Comparison of ENCODE assay signal across 25 cellular contexts in genomic region chr18:74257083-74257482, GRCh38. TPM values are rescaled to one million over a fixed set of nuclear protein-coding genes. Genes with fewer than 3 reads are reported as not detected.
DNase-seq lines count a peak whose midpoint lies in the region; ATAC-seq and TF ChIP-seq lines count a peak whose summit lies in the region.
"Had no signal": no experiment of that assay in that cellular context is flagged by ENCODE, and none has a peak within 500 bp of the region (broad histone marks: within the 10 kb centered on the region; RNA-seq: fewer than 3 reads in every experiment).

No MANE protein-coding gene starts in this region.

- H3K4me3 ChIP-seq in SK-N-SH (ENCODE audit: low read depth in 2 of 2, low read length in 1 of 2) (no peak overlapping the region), right atrium auricular region (no peak overlapping the region), subcutaneous abdominal adipose tissue (ENCODE audit: low read depth in 1 of 5, low read length in 5 of 5) (no peak overlapping the region)

- H3K27ac ChIP-seq in SK-N-SH (ENCODE audit: low read depth in 2 of 2, low read length in 1 of 2) (peak overlapping the region in 1 of 2 experiments; percentile 99; a peak in 2 of 4 replicates), right atrium auricular region (peak overlapping the region; percentile 40 to 59), subcutaneous abdominal adipose tissue (ENCODE audit: low read depth, low read length) (peak overlapping the region; percentile 40)
- H3K27ac ChIP-seq: HL-60 had no signal

- CTCF ChIA-PET in SK-N-SH (lab: Yijun Ruan, JAX), result interaction anchor here (1.0 to 1.5 kb wide), 2 partner anchors 18 to 85 kb away, joined by 4 to 5 read pairs; no protein-coding TSS in a partner anchor
- CTCF ChIA-PET in activated CD4-positive, alpha-beta memory T cell treated with anti-CD3 and anti-CD28 coated beads for 36 hours (lab: Charles Lee), result no interaction called here

- no peaks in the 10 kb centered on the region for H3K27me3 Mint-ChIP-seq in endothelial cell (ENCODE audit: unreplicated experiment)
- no peaks in the 10 kb centered on the region for H3K27me3 Mint-ChIP-seq in activated CD4-positive, alpha-beta memory T cell treated with anti-CD3 and anti-CD28 coated beads for 36 hours

- no peak overlapping the region for H3K4me2 ChIP-seq in SK-N-SH

- peaks cover 47% of the 10 kb centered on the region for H3K4me1 Mint-ChIP-seq in endothelial cell (ENCODE audit: unreplicated experiment)
- H3K4me1 Mint-ChIP-seq in activated CD4-positive, alpha-beta memory T cell treated with anti-CD3 and anti-CD28 coated beads for 36 hours (ENCODE audit: low read depth), result peaks cover 2% of the 10 kb centered on the region

- TF ChIP-seq CTCF in SK-N-SH (IDR thresholded peaks at IDR 0.05) (no peak), endothelial cell (IDR thresholded peaks at IDR 0.05; ENCODE audit: unreplicated experiment) (no peak), right atrium auricular region (IDR thresholded peaks at IDR 0.05) (no peak)

- H3K9me3 ChIP-seq in SK-N-SH, result no peaks in the 10 kb centered on the region
- no peaks in the 10 kb centered on the region for H3K9me3 ChIP-seq in right atrium auricular region
- no peaks in the 10 kb centered on the region for H3K9me3 ChIP-seq in subcutaneous abdominal adipose tissue (ENCODE audit: control insufficient read depth in 5 of 5, low read length in 5 of 5)

- no peak for TF ChIP-seq RAD21 in SK-N-SH (IDR thresholded peaks at IDR 0.05; ENCODE audit: low read length)

- H3K36me3 ChIP-seq in SK-N-SH (replicated peaks in 1 of 2; ENCODE audit: control insufficient read depth in 1 of 2, insufficient read depth in 2 of 2, low read length in 1 of 2) (no peaks in the 10 kb centered on the region), right atrium auricular region (peaks cover 13% of the 10 kb centered on the region), subcutaneous abdominal adipose tissue (ENCODE audit: control insufficient read depth in 5 of 5, insufficient read depth in 5 of 5, low read length in 5 of 5) (peaks cover 20 to 50% (median 29%) of the 10 kb centered on the region in 5 donors)

- no peaks in the 10 kb centered on the region for H3K9me2 ChIP-seq in SK-N-SH

- H3K9me3 Mint-ChIP-seq in endothelial cell (ENCODE audit: unreplicated experiment), result no peaks in the 10 kb centered on the region
- no peaks in the 10 kb centered on the region for H3K9me3 Mint-ChIP-seq in activated CD4-positive, alpha-beta memory T cell treated with anti-CD3 and anti-CD28 coated beads for 36 hours
- H3K9me3 Mint-ChIP-seq: HFFc6 had no signal

- 82% methylated on average over 7 of the region's 7 CpGs for WGBS in SK-N-SH (ENCODE audit: low lambda C conversion rate)

- TF ChIP-seq EP300 in SK-N-SH (IDR thresholded peaks at IDR 0.05; ENCODE audit: borderline replicate concordance in 1 of 2, low read depth in 1 of 2, low read length in 1 of 2), result no peak

- peak overlapping the region; percentile 67 for H3K27ac Mint-ChIP-seq in endothelial cell (ENCODE audit: unreplicated experiment)
- H3K27ac Mint-ChIP-seq in activated CD4-positive, alpha-beta memory T cell treated with anti-CD3 and anti-CD28 coated beads for 36 hours, result no peak overlapping the region

- no peaks in the 10 kb centered on the region for H4K20me1 ChIP-seq in SK-N-SH (ENCODE audit: insufficient read depth)

- POLR2A ChIA-PET in SK-N-SH (lab: Yijun Ruan, JAX), result no interaction called here
- POLR2A ChIA-PET in activated CD4-positive, alpha-beta memory T cell treated with anti-CD3 and anti-CD28 coated beads for 36 hours (lab: Charles Lee), result no interaction called here

- intact Hi-C loops in activated CD4-positive, alpha-beta memory T cell treated with anti-CD3 and anti-CD28 coated beads for 36 hours (cut with micrococcal nuclease), result no loop called here

- H3K9ac ChIP-seq in SK-N-SH, result no peak overlapping the region
- no peak overlapping the region for H3K9ac ChIP-seq in subcutaneous abdominal adipose tissue (ENCODE audit: low read length in 5 of 5)

- peaks cover 13% of the 10 kb centered on the region for H3K36me3 Mint-ChIP-seq in endothelial cell (ENCODE audit: low read depth, unreplicated experiment)
- H3K36me3 Mint-ChIP-seq in activated CD4-positive, alpha-beta memory T cell treated with anti-CD3 and anti-CD28 coated beads for 36 hours, result peaks cover 14% of the 10 kb centered on the region

- no peaks in the 10 kb centered on the region for H3F3A ChIP-seq in SK-N-SH (replicated peaks; ENCODE audit: insufficient read depth)

- no peak overlapping the region for H2AFZ ChIP-seq in SK-N-SH (ENCODE audit: low read depth)

- no peaks in the 10 kb centered on the region for H3K79me2 ChIP-seq in SK-N-SH (ENCODE audit: insufficient read depth)

- no peak for DNase-seq in SK-N-SH
- DNase-seq in endothelial cell (ENCODE audit: low spot score), result no peak
- no peak for DNase-seq in right atrium auricular region (ENCODE audit: low spot score)
- no peak for DNase-seq in NCI-H187 treated with DMSO at 0.1 percent for 48 hours (lab: John Stamatoyannopoulos, UW)
- DNase-seq in activated CD4-positive, alpha-beta memory T cell treated with anti-CD3 and anti-CD28 coated beads for 36 hours, result no peak
- DNase-seq: 8988T, DND-41, H7, HFFc6, IMR-90, Karpas-422, NCI-H1092, NCI-H1694, NCI-H2227 treated with DMSO at 0.1 percent for 48 hours, NCI-H510A treated with DMSO at 0.1 percent for 48 hours, NCI-H82, RPMI8226 had no signal

- no peak for ATAC-seq in SK-N-SH treated with all-trans-retinoic acid at 6 μM for 48 hours
- no peak for ATAC-seq in GM18519 (IDR thresholded peaks at IDR 0.05; ENCODE audit: low FRiP score, unreplicated experiment)

- H3K4me1 ChIP-seq in SK-N-SH (ENCODE audit: control insufficient read depth in 1 of 2, insufficient read depth in 2 of 2, low read depth in 1 of 2, low read length in 1 of 2), result peaks cover under 1 to 23% of the 10 kb centered on the region in 2 experiments; a peak in 2 of 4 replicates
- H3K4me1 ChIP-seq in right atrium auricular region, result peaks cover 0 to 34% of the 10 kb centered on the region in 2 donors
- peaks cover 0 to 26% (median 18%) of the 10 kb centered on the region in 5 donors for H3K4me1 ChIP-seq in subcutaneous abdominal adipose tissue (ENCODE audit: control insufficient read depth in 5 of 5, insufficient read depth in 5 of 5, low read length in 5 of 5)

- H3K27me3 ChIP-seq in SK-N-SH (ENCODE audit: insufficient read depth) (no peaks in the 10 kb centered on the region), right atrium auricular region (no peaks in the 10 kb centered on the region), subcutaneous abdominal adipose tissue (ENCODE audit: control insufficient read depth in 5 of 5, insufficient read depth in 4 of 5, low read length in 5 of 5) (no peaks in the 10 kb centered on the region)

- peak overlapping the region; percentile 9 for H3K4me3 Mint-ChIP-seq in endothelial cell (ENCODE audit: unreplicated experiment)
- no peak overlapping the region for H3K4me3 Mint-ChIP-seq in activated CD4-positive, alpha-beta memory T cell treated with anti-CD3 and anti-CD28 coated beads for 36 hours
- H3K4me3 Mint-ChIP-seq: HFFc6 had no signal

TF ChIP-seq in SK-N-SH, 30 proteins besides CTCF, POLR2A, EP300 and RAD21:
- TF ChIP-seq FOXJ3 (CRISPR knock-in tag; IDR thresholded peaks at IDR 0.05) (0 out of 2 replicates have a peak, but pooled peaks have one; percentile 20), GATA2 (CRISPR knock-in tag; IDR thresholded peaks at IDR 0.05) (no peak)

TF ChIP-seq in SK-N-SH treated with all-trans-retinoic acid at 6 μM for 48 hours, 23 proteins besides CTCF, POLR2A, EP300 and RAD21:
- no peak for TF ChIP-seq ZFP3 (CRISPR knock-in tag; IDR thresholded peaks at IDR 0.05)
- no peak for TF ChIP-seq ZNF70 (CRISPR knock-in tag; IDR thresholded peaks at IDR 0.05)
- TF ChIP-seq CSRNP3 (CRISPR knock-in tag; IDR thresholded peaks at IDR 0.05), result no peak
- no peak for TF ChIP-seq ISL1 (CRISPR knock-in tag; IDR thresholded peaks at IDR 0.05)
TF ChIP-seq in SK-N-SH treated with all-trans-retinoic acid at 6 μM for 48 hours: peak in this region for 0.

RNA-seq across cellular contexts. Expression of gene CYB5A, which starts 34.7 kb away (rescaled TPM):
- polyA plus RNA-seq in SK-N-SH (2012; rRNA removed), result 39.0 and 42.1 TPM in 2 replicates
- 37.2 and 43.2 TPM in 2 replicates for polyA plus RNA-seq in SK-N-SH (2012; cell fraction: cytosol; rRNA removed)
- 10.5 and 19.3 TPM in 2 replicates for polyA plus RNA-seq in SK-N-SH (2012; cell fraction: nucleus; rRNA removed)
- 119 TPM for total RNA-seq in endothelial cell (ENCODE audit: unreplicated experiment)
- total RNA-seq in right atrium auricular region, result 10 to 100 TPM; 71.3 to 73.5 TPM
- 10 to 100 TPM; 64.4 to 65.2 TPM for total RNA-seq in activated CD4-positive, alpha-beta memory T cell treated with anti-CD3 and anti-CD28 coated beads for 36 hours
- total RNA-seq: G401 had no signal

RNA-seq across cellular contexts. Expression of gene C18orf63, which starts 58.6 kb away (rescaled TPM):
- polyA plus RNA-seq in SK-N-SH (2012; rRNA removed), result not detected in 2 replicates
- polyA plus RNA-seq in SK-N-SH (2012; cell fraction: cytosol; rRNA removed), result not detected in 2 replicates
- polyA plus RNA-seq in SK-N-SH (2012; cell fraction: nucleus; rRNA removed), result not detected in 2 replicates
- total RNA-seq in endothelial cell (ENCODE audit: unreplicated experiment) (not detected), right atrium auricular region (not detected)
- not detected for total RNA-seq in activated CD4-positive, alpha-beta memory T cell treated with anti-CD3 and anti-CD28 coated beads for 36 hours
- total RNA-seq: G401, H7, HFFc6, HT1080, IMR-90, MCF 10A had no signal
- polyA plus RNA-seq: AG04450, IMR-90 had no signal
